ENCODE assay signal across 24 cellular contexts in the genomic region with DNA sequence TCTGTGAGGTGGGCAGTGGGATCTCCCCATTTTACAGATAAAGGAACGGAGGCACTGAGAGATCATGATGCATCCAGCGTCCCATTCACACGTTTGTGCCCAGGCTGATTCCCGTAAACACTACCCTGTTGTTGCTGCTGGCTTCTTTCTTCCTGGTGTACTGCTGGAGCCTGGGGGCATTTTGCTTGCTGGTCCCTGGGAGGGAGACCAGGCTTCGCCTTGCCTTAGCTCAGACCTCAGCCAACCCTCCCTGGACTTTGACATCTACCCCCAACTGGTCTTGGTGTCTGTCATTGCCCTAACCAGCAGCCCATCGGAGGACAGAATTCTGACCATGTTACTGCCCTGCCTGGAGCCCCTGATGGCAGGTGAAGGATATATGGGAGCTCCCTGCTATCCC.
DNase-seq lines count a peak whose midpoint lies in the region; ATAC-seq and TF ChIP-seq lines count a peak whose summit lies in the region.
"Had no signal": no experiment of that assay in that cellular context is flagged by ENCODE, and none has a peak within 500 bp of the region (broad histone marks: within the 10 kb centered on the region; RNA-seq: fewer than 3 reads in every experiment).

No MANE protein-coding gene starts in this region.

- peak overlapping the region; percentile 71; the same call in 2 of the 3 replicates for H2BK15ac ChIP-seq in IMR-90 (ENCODE audit: low read depth, low read length)
- H2BK15ac ChIP-seq in mesenchymal stem cell (ENCODE audit: low read depth, poor library complexity, severe bottlenecking), result no peak overlapping the region

- peak overlapping the region; percentile 7 to 93 for H2BK12ac ChIP-seq in mesenchymal stem cell (ENCODE audit: low read length in 2 of 2)

- intact Hi-C loops in IMR-90 (cut with micrococcal nuclease), result no loop called here

- peak overlapping the region; percentile 98 for H2AK5ac ChIP-seq in IMR-90 (ENCODE audit: low read depth, low read length)
- peak overlapping the region; percentile 32 for H2AK5ac ChIP-seq in mesenchymal stem cell (ENCODE audit: low read length, severe bottlenecking)

- CTCF ChIA-PET in IMR-90 (lab: Yijun Ruan, JAX), result interaction anchor here (0.6 to 1.0 kb wide), 2 partner anchors 33 to 1313 kb away, joined by 4 to 7 read pairs; no protein-coding TSS in a partner anchor

- DNase-seq in IMR-90 (no peak), coronary artery (ENCODE audit: low spot score) (peak; percentile 56), mesenchymal stem cell (no peak), type B pancreatic cell (ENCODE audit: extremely low spot score, unreplicated experiment) (no peak)
- DNase-seq in activated CD4-positive, alpha-beta T cell treated with anti-CD3 and anti-CD28 coated beads, Interleukin-2, amount 50 U/mL, for 48 hours, result no peak
- DNase-seq in activated CD8-positive, alpha-beta memory T cell treated with anti-CD3 and anti-CD28 coated beads, Interleukin-2, amount 50 U/mL, for 48 hours, result no peak
- no peak for DNase-seq in T-helper 2 cell treated with Interferon-gamma antibody and Interleukin-4, amounts not matched to agents 5 μg/mL and 100 μg/mL, for 36 hours (ENCODE audit: low spot score)
- DNase-seq: activated CD4-positive, CD25-positive, alpha-beta regulatory T cell treated with anti-CD3 and anti-CD28 coated beads, Interleukin-2, amount 50 U/mL, for 72 hours; activated gamma-delta T cell treated with Interleukin-2 at 50 U/mL for 16 hours; activated T-cell treated with anti-CD3 and anti-CD28 coated beads, Interleukin-2, amount 50 U/mL, for 1 hour; cortex of kidney; DMS153; KBM-7; left colon; mesendoderm; MM.1S; NCI-H1417 treated with DMSO at 0.1 percent for 48 hours; NCI-H446; occipital lobe; stimulated activated CD4-positive, alpha-beta T cell treated with anti-CD3 and anti-CD28 coated beads, Interleukin-4, amount 100 ng/mL, for 1 hour; T-helper 1 cell had no signal

- dilution Hi-C loops in IMR-90 (cut with HindIII; ENCODE audit: low sequenced_read_pairs, unreplicated experiment), result no loop called here

- H3K27me3 ChIP-seq in IMR-90 (ENCODE audit: control insufficient read depth, insufficient read depth, low read length) (no peaks in the 10 kb centered on the region), mesenchymal stem cell (ENCODE audit: control insufficient read depth in 1 of 2, insufficient read depth in 1 of 2, low read length in 2 of 2) (no peaks in the 10 kb centered on the region)
- H3K27me3 ChIP-seq: SJCRH30 had no signal

- peak overlapping the region; percentile 59 for H2AK9ac ChIP-seq in IMR-90 (replicated peaks; ENCODE audit: low read depth, low read length, poor library complexity)

- H3K4me3 Mint-ChIP-seq in type B pancreatic cell, result no peak overlapping the region
- H3K4me3 Mint-ChIP-seq in T-helper 2 cell treated with Interferon-gamma antibody and Interleukin-4, amounts not matched to agents 5 μg/mL and 100 μg/mL, for 36 hours, result no peak overlapping the region
- H3K4me3 Mint-ChIP-seq: CD8-positive, alpha-beta T cell; stimulated activated memory B cell treated with anti-CD40 and anti-IgM and Interleukin-4, amounts not matched to agents 10 μg/mL and 1 μg/mL and 100 μg/mL, for 72 hours had no signal

- in situ Hi-C loops in IMR-90 (cut with MboI; ENCODE audit: low sequenced_read_pairs), result no loop called here

- H3K27ac ChIP-seq in IMR-90 (ENCODE audit: insufficient read depth, low read length) (peak overlapping the region; percentile 96), coronary artery (peak overlapping the region in 1 of 2 donors; percentile 54), mesenchymal stem cell (ENCODE audit: low read length, poor library complexity, severe bottlenecking) (peak overlapping the region; percentile 97)

- H4K8ac ChIP-seq in IMR-90 (ENCODE audit: low read depth in 2 of 2, low read length in 2 of 2) (peak overlapping the region; percentile 71 to 79; a peak in 3 of 4 replicates), mesenchymal stem cell (ENCODE audit: low read length) (peak overlapping the region; percentile 92)

- peak overlapping the region; percentile 77 for H2BK20ac ChIP-seq in IMR-90 (ENCODE audit: low read depth, low read length)

- no peaks in the 10 kb centered on the region for H3K27me3 Mint-ChIP-seq in type B pancreatic cell
- no peaks in the 10 kb centered on the region for H3K27me3 Mint-ChIP-seq in T-helper 2 cell treated with Interferon-gamma antibody and Interleukin-4, amounts not matched to agents 5 μg/mL and 100 μg/mL, for 36 hours (ENCODE audit: low read depth)
- H3K27me3 Mint-ChIP-seq: stimulated activated memory B cell treated with anti-CD40 and anti-IgM and Interleukin-4, amounts not matched to agents 10 μg/mL and 1 μg/mL and 100 μg/mL, for 72 hours had no signal

- peaks cover 58% of the 10 kb centered on the region for H3K4me1 Mint-ChIP-seq in type B pancreatic cell (ENCODE audit: unreplicated experiment)
- H3K4me1 Mint-ChIP-seq in T-helper 2 cell treated with Interferon-gamma antibody and Interleukin-4, amounts not matched to agents 5 μg/mL and 100 μg/mL, for 36 hours (ENCODE audit: low read depth), result no peaks in the 10 kb centered on the region
- H3K4me1 Mint-ChIP-seq: stimulated activated memory B cell treated with anti-CD40 and anti-IgM and Interleukin-4, amounts not matched to agents 10 μg/mL and 1 μg/mL and 100 μg/mL, for 72 hours had no signal

- no CpG with 5 or more reads among the region's 6 CpGs for WGBS in IMR-90 (ENCODE audit: extremely low coverage in 2 of 2, insufficient read length in 1 of 2), 2 experiments
- 98% methylated on average over 6 of the region's 6 CpGs for WGBS in mesenchymal stem cell

- H3K18ac ChIP-seq in IMR-90 (ENCODE audit: low read depth, low read length) (peak overlapping the region; percentile 81), mesenchymal stem cell (ENCODE audit: low read depth in 1 of 2, low read length in 2 of 2) (peak overlapping the region; percentile 85 to 93)

- H3K14ac ChIP-seq in IMR-90 (replicated peaks; ENCODE audit: low read depth, low read length), result peak overlapping the region; percentile 73
- H3K14ac ChIP-seq in mesenchymal stem cell (ENCODE audit: low read length in 2 of 2), result peak overlapping the region in 1 of 2 experiments; percentile 78

- no TSS peak for BruUV-seq in IMR-90 (replicated peaks; lab: Mats Ljungman, UMichigan)

- peak overlapping the region; percentile 69; the same call in 1 of the 2 replicates for H3K56ac ChIP-seq in IMR-90 (ENCODE audit: extremely low read depth, insufficient read depth, low read length)

- peak overlapping the region; percentile 24 for H2AFZ ChIP-seq in IMR-90 (replicated peaks; ENCODE audit: low read length, poor library complexity)
- no peak overlapping the region for H2AFZ ChIP-seq in mesenchymal stem cell (ENCODE audit: low read depth, low read length)

- H3K4me2 ChIP-seq in IMR-90 (ENCODE audit: low read depth, low read length), result no peak overlapping the region; the same call in 1 of the 2 replicates
- no peak overlapping the region for H3K4me2 ChIP-seq in mesenchymal stem cell (ENCODE audit: low read length, poor library complexity, severe bottlenecking)

- H3K4ac ChIP-seq in IMR-90 (ENCODE audit: low read depth, low read length), result peak overlapping the region; percentile 79
- peak overlapping the region; percentile 74 to 93 for H3K4ac ChIP-seq in mesenchymal stem cell (ENCODE audit: low read depth in 1 of 2, low read length in 2 of 2)

- no peak overlapping the region for H3K4me3 ChIP-seq in IMR-90 (ENCODE audit: insufficient read depth, low read depth, low read length)
- H3K4me3 ChIP-seq in coronary artery, result no peak overlapping the region
- H3K4me3 ChIP-seq in mesenchymal stem cell (ENCODE audit: insufficient read depth in 1 of 2, low read depth in 1 of 2, low read length in 2 of 2), result no peak overlapping the region
- H3K4me3 ChIP-seq: SJCRH30 had no signal

- H3K9me3 ChIP-seq in IMR-90 (ENCODE audit: control insufficient read depth, insufficient read depth, low read length), result no peaks in the 10 kb centered on the region
- no peaks in the 10 kb centered on the region for H3K9me3 ChIP-seq in mesenchymal stem cell (ENCODE audit: control insufficient read depth, low read length)
- H3K9me3 ChIP-seq: SJCRH30 had no signal

- H3K79me1 ChIP-seq in IMR-90 (ENCODE audit: low read depth in 1 of 2, low read length in 2 of 2) (peaks cover 68 to 85% of the 10 kb centered on the region in 2 experiments), mesenchymal stem cell (replicated peaks; ENCODE audit: low read length, poor library complexity, severe bottlenecking) (peaks cover 19% of the 10 kb centered on the region)

- peaks cover 20% of the 10 kb centered on the region for H3K36me3 Mint-ChIP-seq in type B pancreatic cell
- H3K36me3 Mint-ChIP-seq in T-helper 2 cell treated with Interferon-gamma antibody and Interleukin-4, amounts not matched to agents 5 μg/mL and 100 μg/mL, for 36 hours (ENCODE audit: low read depth), result no peaks in the 10 kb centered on the region
- H3K36me3 Mint-ChIP-seq: CD8-positive, alpha-beta T cell; stimulated activated memory B cell treated with anti-CD40 and anti-IgM and Interleukin-4, amounts not matched to agents 10 μg/mL and 1 μg/mL and 100 μg/mL, for 72 hours had no signal

- H3K27ac Mint-ChIP-seq in type B pancreatic cell, result peak overlapping the region; percentile 40
- no peak overlapping the region for H3K27ac Mint-ChIP-seq in T-helper 2 cell treated with Interferon-gamma antibody and Interleukin-4, amounts not matched to agents 5 μg/mL and 100 μg/mL, for 36 hours
- H3K27ac Mint-ChIP-seq: CD8-positive, alpha-beta T cell; stimulated activated memory B cell treated with anti-CD40 and anti-IgM and Interleukin-4, amounts not matched to agents 10 μg/mL and 1 μg/mL and 100 μg/mL, for 72 hours had no signal

- H2BK5ac ChIP-seq in IMR-90 (ENCODE audit: low read depth, low read length, poor library complexity, severe bottlenecking) (peak overlapping the region; percentile 78), mesenchymal stem cell (ENCODE audit: low read depth, low read length, poor library complexity, severe bottlenecking) (no peak overlapping the region)

- no peak for TF ChIP-seq POLR2A in IMR-90 (IDR thresholded peaks at IDR 0.05; ENCODE audit: low read depth, low read length)

- H3K9me1 ChIP-seq in IMR-90 (ENCODE audit: insufficient read depth, low read length), result peaks cover 41% of the 10 kb centered on the region

- H3K9ac ChIP-seq in IMR-90 (ENCODE audit: low read depth, low read length), result peak overlapping the region; percentile 62
- H3K9ac ChIP-seq in mesenchymal stem cell (ENCODE audit: low read length), result peak overlapping the region; percentile 71

- H3K36me3 ChIP-seq in IMR-90 (ENCODE audit: control insufficient read depth, insufficient read depth, low read length) (peaks cover 4% of the 10 kb centered on the region; the same call in 1 of the 2 replicates), mesenchymal stem cell (ENCODE audit: control insufficient read depth in 1 of 2, insufficient read depth in 2 of 2, low read depth in 1 of 2, low read length in 2 of 2) (peaks cover 9 to 17% of the 10 kb centered on the region in 2 experiments)
- H3K36me3 ChIP-seq: SJCRH30 had no signal

- TF ChIP-seq RAD21 in IMR-90 (IDR thresholded peaks at IDR 0.05; ENCODE audit: low read length), result no peak

- POLR2A ChIA-PET in IMR-90 (lab: Charles Lee; ENCODE audit: unreplicated experiment), result no interaction called here

- H4K5ac ChIP-seq in IMR-90 (ENCODE audit: low read depth, low read length), result peak overlapping the region; percentile 71

- peak overlapping the region; percentile 68 for H3K23ac ChIP-seq in IMR-90 (ENCODE audit: low read depth, low read length)
- no peak overlapping the region for H3K23ac ChIP-seq in mesenchymal stem cell (ENCODE audit: low read length in 2 of 2)

- ATAC-seq in IMR-90 (ENCODE audit: low read depth), result no peak
- ATAC-seq: CD8-positive, alpha-beta T cell; stimulated activated memory B cell treated with anti-CD40 and anti-IgM and Interleukin-4, amounts not matched to agents 10 μg/mL and 1 μg/mL and 100 μg/mL, for 72 hours had no signal

- TF ChIP-seq CTCF in IMR-90 (conservative IDR thresholded peaks at IDR 0.05; ENCODE audit: low read depth, low read length) (no peak), coronary artery (IDR thresholded peaks at IDR 0.05) (no peak), type B pancreatic cell (conservative IDR thresholded peaks at IDR 0.05) (no peak)

- no peaks in the 10 kb centered on the region for H3K9me3 Mint-ChIP-seq in type B pancreatic cell
- H3K9me3 Mint-ChIP-seq in T-helper 2 cell treated with Interferon-gamma antibody and Interleukin-4, amounts not matched to agents 5 μg/mL and 100 μg/mL, for 36 hours, result no peaks in the 10 kb centered on the region
- H3K9me3 Mint-ChIP-seq: CD8-positive, alpha-beta T cell; stimulated activated memory B cell treated with anti-CD40 and anti-IgM and Interleukin-4, amounts not matched to agents 10 μg/mL and 1 μg/mL and 100 μg/mL, for 72 hours had no signal

- H3K4me1 ChIP-seq in IMR-90 (ENCODE audit: control insufficient read depth, insufficient read depth, low read length) (peaks cover 44% of the 10 kb centered on the region), mesenchymal stem cell (ENCODE audit: control insufficient read depth, insufficient read depth, low read depth, low read length) (peaks cover 30% of the 10 kb centered on the region)

- H2BK120ac ChIP-seq in IMR-90 (ENCODE audit: low read depth, low read length), result peak overlapping the region; percentile 84
- H2BK120ac ChIP-seq in mesenchymal stem cell (ENCODE audit: low read depth, low read length), result peak overlapping the region; percentile 42

- peak overlapping the region; percentile 91 for H4K91ac ChIP-seq in IMR-90 (ENCODE audit: insufficient read depth, low read depth, low read length)
- peak overlapping the region; percentile 84 for H4K91ac ChIP-seq in mesenchymal stem cell (ENCODE audit: low read length)

- peaks cover 6% of the 10 kb centered on the region for H4K20me1 ChIP-seq in IMR-90 (ENCODE audit: insufficient read depth, low read length)
